In the genomic region with DNA sequence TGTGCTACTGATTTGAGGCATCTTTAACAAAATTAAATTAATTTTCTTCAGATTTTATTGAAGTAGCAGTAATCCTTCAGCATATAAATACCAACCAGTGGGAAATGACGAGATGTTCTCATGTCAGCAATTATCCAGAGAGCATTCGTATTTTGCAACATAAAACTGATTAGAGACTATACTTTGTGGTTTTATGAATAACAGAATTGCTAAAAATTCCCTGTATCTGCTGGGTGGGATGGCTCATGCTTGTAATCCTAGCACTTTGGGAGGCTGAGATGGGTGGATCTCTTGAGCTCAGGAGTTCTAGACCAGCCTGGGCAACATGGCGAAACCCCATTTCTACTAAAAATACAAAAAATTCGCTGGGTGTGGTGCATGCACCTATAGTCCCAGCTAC, we compare ENCODE assay signal across 18 cellular contexts. TPM values are rescaled to one million over a fixed set of nuclear protein-coding genes. Genes with fewer than 3 reads are reported as not detected.
DNase-seq lines count a peak whose midpoint lies in the region; ATAC-seq, FAIRE-seq and TF ChIP-seq lines count a peak whose summit lies in the region.
"Had no signal": no experiment of that assay in that cellular context is flagged by ENCODE, and none has a peak within 500 bp of the region (broad histone marks: within the 10 kb centered on the region; RNA-seq: fewer than 3 reads in every experiment).

No MANE protein-coding gene starts in this region.

- no peaks in the 10 kb centered on the region for H3K79me2 ChIP-seq in astrocyte (ENCODE audit: insufficient read depth, low read length)
- H3K79me2 ChIP-seq in smooth muscle cell (ENCODE audit: low read depth), result no peaks in the 10 kb centered on the region

- peaks cover 12% of the 10 kb centered on the region for H3K36me3 Mint-ChIP-seq in activated naive CD4-positive, alpha-beta T cell treated with anti-CD3 and anti-CD28 coated beads for 36 hours (ENCODE audit: low read depth)
- H3K36me3 Mint-ChIP-seq in HFFc6 (ENCODE audit: low read depth), result peaks cover 17% of the 10 kb centered on the region
- H3K36me3 Mint-ChIP-seq in astrocyte (ENCODE audit: low read depth, unreplicated experiment), result peaks cover 10% of the 10 kb centered on the region

- H3K4me3 ChIP-seq in astrocyte (ENCODE audit: insufficient read depth, low read depth, low read length) (no peak overlapping the region), smooth muscle cell (no peak overlapping the region)
- H3K4me3 ChIP-seq: Peyer's patch, SJSA1 had no signal

- WGBS in smooth muscle cell (ENCODE audit: low lambda C conversion rate), result 66% methylated on average over 4 of the region's 4 CpGs

- no peaks in the 10 kb centered on the region for H3K27me3 Mint-ChIP-seq in activated naive CD4-positive, alpha-beta T cell treated with anti-CD3 and anti-CD28 coated beads for 36 hours (ENCODE audit: low read depth)
- H3K27me3 Mint-ChIP-seq in HFFc6 (ENCODE audit: insufficient read depth), result no peaks in the 10 kb centered on the region; the same call in 1 of the 2 replicates
- no peaks in the 10 kb centered on the region for H3K27me3 Mint-ChIP-seq in astrocyte (ENCODE audit: low read depth, unreplicated experiment)

- intact Hi-C loops in activated naive CD4-positive, alpha-beta T cell treated with anti-CD3 and anti-CD28 coated beads for 36 hours (cut with micrococcal nuclease), result loop anchor here (5.0 kb wide), 2 partner anchors 391 to 511 kb away; no protein-coding TSS in a partner anchor

- H3K9me3 Mint-ChIP-seq in activated naive CD4-positive, alpha-beta T cell treated with anti-CD3 and anti-CD28 coated beads for 36 hours, result no peaks in the 10 kb centered on the region
- H3K9me3 Mint-ChIP-seq in HFFc6 (no peaks in the 10 kb centered on the region), astrocyte (ENCODE audit: unreplicated experiment) (no peaks in the 10 kb centered on the region)
- H3K9me3 Mint-ChIP-seq: T-helper 1 cell treated with Interleukin-12 subunit alpha and Interleukin-12 subunit beta and Interleukin-4 antibody, amounts not matched to agents 30 μg/mL and 1 μg/mL, for 36 hours had no signal

- H3K36me3 ChIP-seq in astrocyte (ENCODE audit: insufficient read depth, low read length) (peaks cover 2% of the 10 kb centered on the region), smooth muscle cell (ENCODE audit: low read depth) (peaks cover 5% of the 10 kb centered on the region)

- H3K9me3 ChIP-seq in astrocyte (ENCODE audit: insufficient read depth, low read depth, low read length) (no peaks in the 10 kb centered on the region), smooth muscle cell (replicated peaks; ENCODE audit: low read depth) (no peaks in the 10 kb centered on the region)
- H3K9me3 ChIP-seq: Peyer's patch, SJSA1 had no signal

- ATAC-seq in HG03045 (IDR thresholded peaks at IDR 0.05; ENCODE audit: unreplicated experiment), result no peak

- no peak for FAIRE-seq in astrocyte (lab: Jason Lieb, UNC)

- CTCF ChIA-PET in activated naive CD4-positive, alpha-beta T cell treated with anti-CD3 and anti-CD28 coated beads for 36 hours (lab: Charles Lee), result interaction anchor here (0.6 to 2.2 kb wide), 5 partner anchors 10 to 103 kb away, joined by 3 to 6 read pairs (median 4); no protein-coding TSS in a partner anchor

- peaks cover 3% of the 10 kb centered on the region for H3K4me1 ChIP-seq in astrocyte (ENCODE audit: insufficient read depth, low read length)
- no peaks in the 10 kb centered on the region for H3K4me1 ChIP-seq in smooth muscle cell (ENCODE audit: low read depth)
- H3K4me1 ChIP-seq: Peyer's patch, SJSA1 had no signal

- H4K20me1 ChIP-seq in astrocyte (ENCODE audit: insufficient read depth, low read length) (no peaks in the 10 kb centered on the region), smooth muscle cell (ENCODE audit: low read depth) (peaks cover 10% of the 10 kb centered on the region)

- H3K4me2 ChIP-seq in astrocyte (ENCODE audit: low read length) (no peak overlapping the region), smooth muscle cell (no peak overlapping the region)

- DNase-seq in activated naive CD4-positive, alpha-beta T cell treated with anti-CD3 and anti-CD28 coated beads for 36 hours, result no peak
- no peak for DNase-seq in activated naive CD4-positive, alpha-beta T cell treated with anti-CD3 and anti-CD28 coated beads, Interleukin-2, amount 50 U/mL, for 16 hours
- no peak for DNase-seq in HFFc6
- DNase-seq in astrocyte (ENCODE audit: low read depth), result no peak
- DNase-seq in smooth muscle cell (lab: John Stamatoyannopoulos, UW; ENCODE audit: unreplicated experiment), result no peak
- no peak for DNase-seq in AG20443 (ENCODE audit: low spot score)
- no peak for DNase-seq in OCI-M2 (lab: John Stamatoyannopoulos, UW; ENCODE audit: unreplicated experiment)
- DNase-seq: activated effector memory CD4-positive, alpha-beta T cell treated with Interleukin-2 at 50 U/mL for 16 hours; caudate nucleus; head of caudate nucleus; Karpas-422; kidney glomerular epithelial cell; NCI-H524 treated with DMSO at 0.1 percent for 48 hours; Peyer's patch had no signal

- H3K27ac ChIP-seq in astrocyte (ENCODE audit: low read depth, low read length) (no peak overlapping the region), smooth muscle cell (ENCODE audit: low read depth) (peak overlapping the region; percentile 48)
- H3K27ac ChIP-seq: C4-2B, Peyer's patch, SJSA1 had no signal

- H3K27me3 ChIP-seq in astrocyte (ENCODE audit: insufficient read depth, low read length) (no peaks in the 10 kb centered on the region), smooth muscle cell (ENCODE audit: low read depth) (no peaks in the 10 kb centered on the region)
- H3K27me3 ChIP-seq: Peyer's patch, SJSA1 had no signal

- peaks cover 37% of the 10 kb centered on the region for H3K4me1 Mint-ChIP-seq in activated naive CD4-positive, alpha-beta T cell treated with anti-CD3 and anti-CD28 coated beads for 36 hours (ENCODE audit: low read depth)
- H3K4me1 Mint-ChIP-seq in HFFc6 (ENCODE audit: low read depth) (peaks cover 32% of the 10 kb centered on the region), astrocyte (ENCODE audit: low read depth, unreplicated experiment) (peaks cover 20% of the 10 kb centered on the region)

- H3K9ac ChIP-seq in astrocyte (ENCODE audit: low read length) (no peak overlapping the region), smooth muscle cell (ENCODE audit: low read depth) (no peak overlapping the region)

- no peak overlapping the region for H3K4me3 Mint-ChIP-seq in activated naive CD4-positive, alpha-beta T cell treated with anti-CD3 and anti-CD28 coated beads for 36 hours
- H3K4me3 Mint-ChIP-seq in HFFc6 (no peak overlapping the region; the same call in 1 of the 2 replicates), astrocyte (ENCODE audit: unreplicated experiment) (no peak overlapping the region)
- H3K4me3 Mint-ChIP-seq: T-helper 1 cell treated with Interleukin-12 subunit alpha and Interleukin-12 subunit beta and Interleukin-4 antibody, amounts not matched to agents 30 μg/mL and 1 μg/mL, for 36 hours had no signal

- H3F3A ChIP-seq in smooth muscle cell (ENCODE audit: low read depth), result peaks cover 8% of the 10 kb centered on the region

- TF ChIP-seq CTCF in HFFc6 (IDR thresholded peaks at IDR 0.05), result no peak
- no peak for TF ChIP-seq CTCF in astrocyte (IDR thresholded peaks at IDR 0.05; ENCODE audit: insufficient read depth, low read depth, low read length)
- TF ChIP-seq CTCF in smooth muscle cell (IDR thresholded peaks at IDR 0.05; ENCODE audit: borderline replicate concordance, insufficient read depth, poor library complexity, severe bottlenecking), result no peak

- H3K27ac Mint-ChIP-seq in activated naive CD4-positive, alpha-beta T cell treated with anti-CD3 and anti-CD28 coated beads for 36 hours, result peak overlapping the region; percentile 53
- H3K27ac Mint-ChIP-seq in HFFc6 (peak overlapping the region; percentile 45; the same call in 1 of the 2 replicates), astrocyte (ENCODE audit: unreplicated experiment) (peak overlapping the region; percentile 84)
- H3K27ac Mint-ChIP-seq: T-helper 1 cell treated with Interleukin-12 subunit alpha and Interleukin-12 subunit beta and Interleukin-4 antibody, amounts not matched to agents 30 μg/mL and 1 μg/mL, for 36 hours had no signal

- H2AFZ ChIP-seq in astrocyte (ENCODE audit: low read depth, low read length) (no peak overlapping the region), smooth muscle cell (ENCODE audit: low read depth) (no peak overlapping the region)

RNA-seq across cellular contexts. Expression of a gene that starts 56.9 kb away (rescaled TPM):
- 10 to 100 TPM; 47.4 to 53.7 TPM for total RNA-seq in activated naive CD4-positive, alpha-beta T cell treated with anti-CD3 and anti-CD28 coated beads for 36 hours
- 10 to 100 TPM; 33.4 to 44.4 (median 35.8) TPM for total RNA-seq in HFFc6 (2021; fragmentation: NEBNext Ultra II Directional; extraction: Animal tissue kit (Norgen Biotek cat#: 25700))
- 71.0 and 72.5 TPM in 2 replicates for total RNA-seq in astrocyte
- total RNA-seq in smooth muscle cell, result 64.0 and 71.8 TPM in 2 replicates
- polyA plus RNA-seq in smooth muscle cell, result 38.1 and 39.9 TPM in 2 replicates
